In the genomic region with DNA sequence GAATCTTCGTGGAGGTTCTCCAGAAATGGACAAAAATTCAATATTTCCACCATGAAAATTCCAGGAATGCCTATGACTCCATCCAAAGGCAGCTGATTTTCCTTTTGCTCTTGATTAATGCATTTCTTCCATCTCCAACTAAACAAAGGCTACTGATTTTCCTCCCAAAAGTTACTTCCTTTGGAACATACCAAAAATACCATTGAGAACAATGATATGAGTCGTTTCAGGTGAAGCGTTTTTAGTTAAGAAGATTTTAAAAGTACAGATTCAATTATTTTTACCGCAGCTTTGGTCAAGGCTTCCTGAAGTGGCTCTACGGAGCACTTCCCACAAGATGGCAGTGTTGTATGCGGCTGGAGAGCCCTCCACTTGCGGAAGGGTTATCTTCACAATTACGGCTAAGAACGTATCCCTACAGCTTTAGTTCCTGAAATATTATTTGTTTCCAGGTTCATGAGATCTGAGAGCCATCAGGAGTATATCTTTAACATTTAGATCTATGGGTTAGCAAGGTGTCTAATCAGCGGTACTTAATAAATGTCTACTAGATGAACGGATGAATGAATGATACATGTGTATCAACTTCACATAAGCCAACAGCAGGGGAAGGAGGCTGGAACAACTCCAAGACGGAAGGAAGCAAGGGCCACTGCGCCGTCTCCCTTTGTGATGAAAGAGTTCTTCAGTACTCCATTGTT, we compare ENCODE assay signal across 8 cellular contexts. TPM values are rescaled to one million over a fixed set of nuclear protein-coding genes. Genes with fewer than 3 reads are reported as not detected.
DNase-seq lines count a peak whose midpoint lies in the region; ATAC-seq and TF ChIP-seq lines count a peak whose summit lies in the region.

No MANE protein-coding gene starts in this region.

- TF ChIP-seq POLR2A in Peyer's patch (IDR thresholded peaks at IDR 0.05), result no peak

- H4K91ac ChIP-seq in trophoblast cell (ENCODE audit: low read depth, low read length), result no peak overlapping the region

- H3K4me3 Mint-ChIP-seq in activated naive CD8-positive, alpha-beta T cell treated with anti-CD3 and anti-CD28 coated beads for 36 hours, result no peak overlapping the region

- no peak for ATAC-seq in HG03045 (IDR thresholded peaks at IDR 0.05; ENCODE audit: unreplicated experiment)
- no peak for ATAC-seq in GM21825 (IDR thresholded peaks at IDR 0.05; ENCODE audit: unreplicated experiment)

- H3K27ac ChIP-seq in HL-60 (replicated peaks), result no peak overlapping the region
- H3K27ac ChIP-seq in Peyer's patch, result no peak overlapping the region
- H3K27ac ChIP-seq in cardiac muscle cell, result no peak overlapping the region
- no peak overlapping the region for H3K27ac ChIP-seq in trophoblast cell (ENCODE audit: low read depth, low read length)

- no peak overlapping the region for H3K4me3 ChIP-seq in HL-60 (replicated peaks; ENCODE audit: insufficient read depth, low read length)
- H3K4me3 ChIP-seq in Peyer's patch, result peak overlapping the region in 1 of 4 donors; percentile 8
- no peak overlapping the region for H3K4me3 ChIP-seq in cardiac muscle cell
- no peak overlapping the region for H3K4me3 ChIP-seq in trophoblast cell (ENCODE audit: low read depth, low read length)

- DNase-seq in DMS153 (lab: John Stamatoyannopoulos, UW), result peak; percentile 4
- peak in 1 of 2 experiments; percentile 36 for DNase-seq in HL-60 (ENCODE audit: low read depth in 1 of 2, low spot score in 1 of 2)
- DNase-seq in Peyer's patch, result peak in 1 of 3 donors; percentile 73
- peak; percentile 30 for DNase-seq in activated naive CD8-positive, alpha-beta T cell treated with anti-CD3 and anti-CD28 coated beads for 36 hours
- DNase-seq in cardiac muscle cell (ENCODE audit: low read depth in 1 of 2, low spot score in 1 of 2), result peak; percentile 65 to 83
- DNase-seq in trophoblast cell, result peak; percentile 31 to 72

- no peak overlapping the region for H3K4ac ChIP-seq in trophoblast cell (ENCODE audit: low read depth, low read length)

- no peaks in the 10 kb centered on the region for H3K36me3 Mint-ChIP-seq in activated naive CD8-positive, alpha-beta T cell treated with anti-CD3 and anti-CD28 coated beads for 36 hours

- peaks cover 8% of the 10 kb centered on the region for H3K4me1 Mint-ChIP-seq in activated naive CD8-positive, alpha-beta T cell treated with anti-CD3 and anti-CD28 coated beads for 36 hours

- no peak overlapping the region for H3K27ac Mint-ChIP-seq in activated naive CD8-positive, alpha-beta T cell treated with anti-CD3 and anti-CD28 coated beads for 36 hours

- no peak overlapping the region for H2BK12ac ChIP-seq in trophoblast cell (ENCODE audit: low read length)

- H2AK5ac ChIP-seq in trophoblast cell (ENCODE audit: low read length), result no peak overlapping the region

- H3K4me1 ChIP-seq in Peyer's patch (peaks cover 0 to 8% (median 0%) of the 10 kb centered on the region in 4 donors), cardiac muscle cell (ENCODE audit: low read depth) (peaks cover 3% of the 10 kb centered on the region), trophoblast cell (ENCODE audit: control insufficient read depth in 1 of 2, insufficient read depth in 2 of 2, low read length in 2 of 2) (peaks cover 0 to 2% of the 10 kb centered on the region in 2 experiments)

- no peak overlapping the region for H3K14ac ChIP-seq in trophoblast cell (ENCODE audit: low read length)

- no peak overlapping the region for H3K9ac ChIP-seq in trophoblast cell (ENCODE audit: low read length)

- H3K36me3 ChIP-seq in Peyer's patch (no peaks in the 10 kb centered on the region), cardiac muscle cell (no peaks in the 10 kb centered on the region), trophoblast cell (ENCODE audit: control insufficient read depth in 1 of 2, insufficient read depth in 2 of 2, low read length in 2 of 2) (no peaks in the 10 kb centered on the region)

- H3K4me2 ChIP-seq in trophoblast cell (ENCODE audit: low read length), result peak overlapping the region; percentile 15

- H4K8ac ChIP-seq in trophoblast cell (ENCODE audit: low read depth, low read length), result no peak overlapping the region

- H3K9me3 ChIP-seq in Peyer's patch (no peaks in the 10 kb centered on the region), cardiac muscle cell (ENCODE audit: low read depth) (no peaks in the 10 kb centered on the region), trophoblast cell (ENCODE audit: insufficient read depth, low read depth, low read length) (no peaks in the 10 kb centered on the region)

- H3K79me1 ChIP-seq in trophoblast cell (ENCODE audit: low read length), result no peaks in the 10 kb centered on the region

- peak; percentile 22 for TF ChIP-seq CTCF in HL-60 (IDR thresholded peaks at IDR 0.05; ENCODE audit: insufficient read depth, low read length)
- TF ChIP-seq CTCF in Peyer's patch (IDR thresholded peaks at IDR 0.05), result peak in 5 of 6 experiments; percentile 28 to 63 (median 59)
- TF ChIP-seq CTCF in cardiac muscle cell (IDR thresholded peaks at IDR 0.05; ENCODE audit: low read depth, low read length), result peak; percentile 92

- H3K27me3 ChIP-seq in HL-60 (ENCODE audit: insufficient read depth, poor library complexity, severe bottlenecking) (no peaks in the 10 kb centered on the region), Peyer's patch (no peaks in the 10 kb centered on the region), cardiac muscle cell (peaks cover 6% of the 10 kb centered on the region), trophoblast cell (ENCODE audit: insufficient read depth, low read length) (no peaks in the 10 kb centered on the region)

- no CpG with 5 or more reads among the region's 14 CpGs for WGBS in trophoblast cell (ENCODE audit: extremely low coverage, insufficient coverage, insufficient read length)

- H3K23ac ChIP-seq in trophoblast cell (ENCODE audit: low read length), result no peak overlapping the region

- H2BK120ac ChIP-seq in trophoblast cell (ENCODE audit: insufficient read depth, low read length, poor library complexity), result no peak overlapping the region

- H2BK5ac ChIP-seq in trophoblast cell (ENCODE audit: low read depth, low read length, poor library complexity), result no peak overlapping the region

- no peak overlapping the region for H2AFZ ChIP-seq in trophoblast cell (ENCODE audit: insufficient read depth, low read length, poor library complexity)

- no peaks in the 10 kb centered on the region for H3K9me3 Mint-ChIP-seq in activated naive CD8-positive, alpha-beta T cell treated with anti-CD3 and anti-CD28 coated beads for 36 hours

- no peak overlapping the region for H3K18ac ChIP-seq in trophoblast cell (ENCODE audit: low read length)

- no peak overlapping the region for H4K12ac ChIP-seq in trophoblast cell (ENCODE audit: low read depth, low read length)

- H3K27me3 Mint-ChIP-seq in activated naive CD8-positive, alpha-beta T cell treated with anti-CD3 and anti-CD28 coated beads for 36 hours, result peaks cover 58% of the 10 kb centered on the region

- no peaks in the 10 kb centered on the region for H3K79me2 ChIP-seq in trophoblast cell (ENCODE audit: control insufficient read depth, insufficient read depth, low read length, poor library complexity)

RNA-seq across cellular contexts. Expression of a gene that starts 35.9 kb away (rescaled TPM):
- total RNA-seq in Peyer's patch (10 to 100 TPM in 1 of 4 donors, 1 to 10 TPM in 3; 4.2 to 10.7 (median 7.3) TPM), cardiac muscle cell (25.5 and 32.0 TPM in 2 replicates)
- 10 to 100 TPM; 10.4 to 11.7 TPM for total RNA-seq in activated naive CD8-positive, alpha-beta T cell treated with anti-CD3 and anti-CD28 coated beads for 36 hours
- 13.7 and 16.0 TPM in 2 replicates for polyA plus RNA-seq in cardiac muscle cell
- 11.9 and 12.0 TPM in 2 replicates for polyA plus RNA-seq in trophoblast cell (2013)

RNA-seq across cellular contexts. Expression of a gene that starts 48.5 kb away (rescaled TPM):
- total RNA-seq in Peyer's patch, result 1 to 10 TPM in 1 of 4 donors, under 1 TPM in 1, not detected in 2; 0.94 to 1.9 TPM
- total RNA-seq in activated naive CD8-positive, alpha-beta T cell treated with anti-CD3 and anti-CD28 coated beads for 36 hours, result not detected
- 4.3 and 8.9 TPM in 2 replicates for total RNA-seq in cardiac muscle cell
- polyA plus RNA-seq in cardiac muscle cell, result 2.6 TPM in 1 of 2 replicates, not detected in the other
- 0.21 and 0.22 TPM in 2 replicates for polyA plus RNA-seq in trophoblast cell (2013)

RNA-seq across cellular contexts. Expression of a gene that starts 48.6 kb away (rescaled TPM):
- total RNA-seq in Peyer's patch, result 10 to 100 TPM in 1 of 4 donors, 1 to 10 TPM in 2, not detected in 1; 1.1 to 10.7 (median 2.8) TPM
- total RNA-seq in activated naive CD8-positive, alpha-beta T cell treated with anti-CD3 and anti-CD28 coated beads for 36 hours, result not detected
- total RNA-seq in cardiac muscle cell, result not detected in 2 replicates
- not detected in 2 replicates for polyA plus RNA-seq in cardiac muscle cell
- polyA plus RNA-seq in trophoblast cell (2013), result not detected in 2 replicates

Comparison
In these comparisons a context has a peak if more than half of its experiments do, and no peak if none do; other contexts are left out.
1. CTCF ChIP-seq: peak in every context shown above with its lines; median percentile 92 in cardiac muscle cell; 59 in Peyer's patch; 22 in HL-60.